1 cellular context compared by ENCODE assay signal in the genomic region with DNA sequence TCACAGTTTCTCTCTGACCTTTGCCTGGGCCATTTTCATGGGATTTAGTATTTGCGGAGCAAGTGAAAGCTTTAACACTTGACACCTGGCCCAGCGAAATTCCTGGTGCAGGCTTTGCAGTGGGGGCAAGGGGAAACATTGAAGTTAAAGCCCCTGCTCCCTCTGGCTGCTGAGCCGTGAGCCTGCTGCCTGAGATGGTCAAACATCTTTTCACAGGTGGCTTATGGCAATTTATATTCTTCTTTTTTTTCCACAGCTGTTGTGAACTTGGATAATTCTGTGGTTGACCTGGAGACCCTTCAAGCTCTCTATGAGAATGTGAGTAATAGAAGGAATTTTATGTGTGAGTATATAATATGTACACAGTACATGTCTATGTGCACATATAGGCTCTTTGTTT.
TF ChIP-seq lines count a peak whose summit lies in the region.

No MANE protein-coding gene starts in this region.

TF ChIP-seq in HEK293, 187 proteins besides CTCF, POLR2A, EP300 and RAD21 (continued from another document):
- TF ChIP-seq ZNF830 (tag by site-specific recombination; IDR thresholded peaks at IDR 0.05; ENCODE audit: low read depth), result no peak
- TF ChIP-seq ZNF660 (tag by site-specific recombination; IDR thresholded peaks at IDR 0.05), result no peak
- no peak for TF ChIP-seq ZNF792 (tag by site-specific recombination; IDR thresholded peaks at IDR 0.05)
- no peak for TF ChIP-seq IKZF3 (tag by site-specific recombination; IDR thresholded peaks at IDR 0.05)
TF ChIP-seq in HEK293: peak in this region for 0.
